ENCODE assay signal across 9 cellular contexts in the genomic region with DNA sequence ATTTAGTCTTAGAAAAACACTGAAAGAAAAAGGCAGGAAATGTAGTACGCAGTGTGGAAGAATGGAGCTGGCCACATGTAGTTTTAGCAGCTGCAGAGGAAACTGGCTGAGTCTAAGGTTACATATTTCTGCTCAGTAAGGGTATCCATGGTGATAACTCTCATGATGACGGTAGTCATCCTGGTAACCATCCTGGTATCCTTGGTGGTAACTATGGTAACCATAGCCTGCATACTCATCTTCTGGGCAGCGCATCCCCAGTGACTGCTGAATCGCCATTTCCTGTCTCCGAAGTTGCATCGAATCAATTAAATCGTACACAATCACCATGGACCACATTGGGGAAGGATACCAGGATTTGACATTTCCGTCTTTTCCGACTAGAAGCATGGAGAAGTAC. TPM values are rescaled to one million over a fixed set of nuclear protein-coding genes. Genes with fewer than 3 reads are reported as not detected.
A peak's percentile ranks its signal among the peaks of the same experiment; 100 is the strongest.
DNase-seq lines count a peak whose midpoint lies in the region; ATAC-seq and TF ChIP-seq lines count a peak whose summit lies in the region.
"Had no signal": no experiment of that assay in that cellular context is flagged by ENCODE, and none has a peak within 500 bp of the region (broad histone marks: within the 10 kb centered on the region; RNA-seq: fewer than 3 reads in every experiment).

No MANE protein-coding gene starts in this region.

- no peak overlapping the region for H3K27ac Mint-ChIP-seq in stimulated activated effector memory CD8-positive, alpha-beta T cell treated with anti-CD3 and anti-CD28 coated beads, Interleukin-12 subunit alpha, Interleukin-12 subunit beta, amount 100 ng/mL, for 72 hours
- H3K27ac Mint-ChIP-seq: naive B cell had no signal

- H3K4me3 ChIP-seq in fibroblast of villous mesenchyme (ENCODE audit: low read depth, low read length): no peak overlapping the region

- peak; percentile 3 for DNase-seq in activated CD4-positive, alpha-beta T cell treated with anti-CD3 and anti-CD28 coated beads for 48 hours
- no peak for DNase-seq in activated CD4-positive, alpha-beta T cell treated with anti-CD3 and anti-CD28 coated beads, Interleukin-2, amount 50 U/mL, for 1 hour
- DNase-seq in NCI-H748 treated with DMSO at 0.1 percent for 48 hours (lab: John Stamatoyannopoulos, UW) (peak; percentile 77), fibroblast of villous mesenchyme (ENCODE audit: low read depth) (peak; percentile 50), OCI-M2 (lab: John Stamatoyannopoulos, UW; ENCODE audit: unreplicated experiment) (no peak)
- no peak for DNase-seq in stimulated activated effector memory CD8-positive, alpha-beta T cell treated with anti-CD3 and anti-CD28 coated beads, Interleukin-12 subunit alpha, Interleukin-12 subunit beta, amount 100 ng/mL, for 72 hours (ENCODE audit: low spot score in 2 of 2)
- DNase-seq in activated effector memory CD4-positive, alpha-beta T cell treated with Interleukin-2 at 50 U/mL for 16 hours: no peak
- DNase-seq: naive B cell had no signal

- no peak overlapping the region for H3K4me3 Mint-ChIP-seq in stimulated activated effector memory CD8-positive, alpha-beta T cell treated with anti-CD3 and anti-CD28 coated beads, Interleukin-12 subunit alpha, Interleukin-12 subunit beta, amount 100 ng/mL, for 72 hours
- H3K4me3 Mint-ChIP-seq: naive B cell had no signal

- TF ChIP-seq CTCF in fibroblast of villous mesenchyme (IDR thresholded peaks at IDR 0.05; ENCODE audit: insufficient read depth, low read depth, low read length): no peak

- H3K9me3 Mint-ChIP-seq in stimulated activated effector memory CD8-positive, alpha-beta T cell treated with anti-CD3 and anti-CD28 coated beads, Interleukin-12 subunit alpha, Interleukin-12 subunit beta, amount 100 ng/mL, for 72 hours: no peaks in the 10 kb centered on the region
- H3K9me3 Mint-ChIP-seq: naive B cell had no signal

- H3K4me1 Mint-ChIP-seq in stimulated activated effector memory CD8-positive, alpha-beta T cell treated with anti-CD3 and anti-CD28 coated beads, Interleukin-12 subunit alpha, Interleukin-12 subunit beta, amount 100 ng/mL, for 72 hours: peaks cover 9% of the 10 kb centered on the region
- H3K4me1 Mint-ChIP-seq: naive B cell had no signal

- H3K36me3 Mint-ChIP-seq in stimulated activated effector memory CD8-positive, alpha-beta T cell treated with anti-CD3 and anti-CD28 coated beads, Interleukin-12 subunit alpha, Interleukin-12 subunit beta, amount 100 ng/mL, for 72 hours: no peaks in the 10 kb centered on the region
- H3K36me3 Mint-ChIP-seq: naive B cell had no signal

- ATAC-seq in stimulated activated effector memory CD8-positive, alpha-beta T cell treated with anti-CD3 and anti-CD28 coated beads, Interleukin-12 subunit alpha, Interleukin-12 subunit beta, amount 100 ng/mL, for 72 hours: peak; percentile 85
- ATAC-seq in GM18498 (IDR thresholded peaks at IDR 0.05; ENCODE audit: unreplicated experiment): no peak

RNA-seq across cellular contexts. Expression of gene CCDC80, which starts 35.7 kb away (rescaled TPM):
- total RNA-seq in fibroblast of villous mesenchyme: 158 and 180 TPM in 2 replicates

RNA-seq across cellular contexts. Expression of gene SLC35A5, which starts 43.4 kb away (rescaled TPM):
- total RNA-seq in fibroblast of villous mesenchyme: 24.8 and 56.6 TPM in 2 replicates

RNA-seq across cellular contexts. Expression of gene ATG3, which starts 43.5 kb away (rescaled TPM):
- total RNA-seq in fibroblast of villous mesenchyme: 86.3 and 91.5 TPM in 2 replicates

Comparison
In these comparisons a context has a peak if more than half of its experiments do, and no peak if none do; other contexts are left out.
1. DNase-seq: peak in activated CD4-positive, alpha-beta T cell treated with anti-CD3 and anti-CD28 coated beads for 48 hours (single experiment), NCI-H748 treated with DMSO at 0.1 percent for 48 hours (single experiment) and fibroblast of villous mesenchyme (single experiment); none in activated CD4-positive, alpha-beta T cell treated with anti-CD3 and anti-CD28 coated beads, Interleukin-2, amount 50 U/mL, for 1 hour (single experiment), stimulated activated effector memory CD8-positive, alpha-beta T cell treated with anti-CD3 and anti-CD28 coated beads, Interleukin-12 subunit alpha, Interleukin-12 subunit beta, amount 100 ng/mL, for 72 hours (0 of 2), OCI-M2 (single experiment) and activated effector memory CD4-positive, alpha-beta T cell treated with Interleukin-2 at 50 U/mL for 16 hours (single experiment).